10 cellular contexts compared by ENCODE assay signal in genomic region chr2:114919985-114920384, GRCh38.
"Had no signal": no experiment of that assay in that cellular context is flagged by ENCODE, and none has a peak within 500 bp of the region (broad histone marks: within the 10 kb centered on the region; RNA-seq: fewer than 3 reads in every experiment).

No MANE protein-coding gene starts in this region.

- H3K36me3 ChIP-seq: HAP-1 had no signal

- H2AFZ ChIP-seq: GM23248, GM23338 had no signal

- H3K4me3 ChIP-seq: GM23248, GM23338, HAP-1 had no signal

- H3K9ac ChIP-seq: GM23248 had no signal

- H3K27ac ChIP-seq: GM23248 had no signal

- H3K9me3 ChIP-seq: HAP-1 had no signal

- H3K4me2 ChIP-seq: GM23338 had no signal

- H3K4me3 Mint-ChIP-seq: GM23338, HFFc6 had no signal

- H3K4me1 ChIP-seq: HAP-1 had no signal

- H3K4me1 Mint-ChIP-seq: GM23338 had no signal

- ATAC-seq: GM23338, HCT116 had no signal

- H3K27ac Mint-ChIP-seq: GM23338, HFFc6 had no signal

- DNase-seq: GM23248, GOT3, H7, HCEC 1CT, HFFc6 had no signal

- FAIRE-seq: H1, H54 had no signal
